Comparison of ENCODE assay signal across 15 cellular contexts in the genomic region with DNA sequence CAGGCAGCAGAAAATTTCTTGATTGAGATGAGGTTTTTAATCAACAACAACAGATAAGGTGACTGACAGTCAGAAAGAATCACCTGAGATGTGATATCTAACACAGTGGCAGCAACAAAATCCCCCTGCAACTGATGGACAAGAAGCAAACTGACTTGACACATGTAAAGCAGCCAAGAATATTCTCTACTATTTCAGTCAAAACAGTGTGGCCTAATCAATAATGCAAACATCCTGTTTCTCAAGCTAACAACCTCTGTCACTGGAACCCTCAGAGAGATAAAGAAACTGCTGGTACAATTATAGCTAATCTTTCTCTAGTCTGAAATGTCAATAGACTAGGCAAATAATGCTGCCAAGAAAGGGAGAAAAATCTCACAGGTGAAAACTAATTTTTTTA. TPM values are rescaled to one million over a fixed set of nuclear protein-coding genes. Genes with fewer than 3 reads are reported as not detected.
DNase-seq lines count a peak whose midpoint lies in the region; ATAC-seq lines count a peak whose summit lies in the region.
"Had no signal": no experiment of that assay in that cellular context is flagged by ENCODE, and none has a peak within 500 bp of the region (broad histone marks: within the 10 kb centered on the region; RNA-seq: fewer than 3 reads in every experiment).

No MANE protein-coding gene starts in this region.

- H3K18ac ChIP-seq in trophoblast cell (ENCODE audit: low read length): no peak overlapping the region

- H3K79me1 ChIP-seq in trophoblast cell (ENCODE audit: low read length): peaks cover 3% of the 10 kb centered on the region

- DNase-seq in trophoblast cell (peak in 1 of 2 donors; percentile 74), OCI-M2 (lab: John Stamatoyannopoulos, UW; ENCODE audit: unreplicated experiment) (no peak), NCI-H345 (lab: John Stamatoyannopoulos, UW) (no peak)
- DNase-seq: activated T-cell treated with anti-CD3 and anti-CD28 coated beads, Interleukin-2, amount 50 U/mL, for 4 hours; effector memory CD4-positive, alpha-beta T cell; left cardiac atrium; naive B cell; NCI-H82 had no signal

- no peaks in the 10 kb centered on the region for H3K4me1 ChIP-seq in trophoblast cell (ENCODE audit: control insufficient read depth in 1 of 2, insufficient read depth in 2 of 2, low read length in 2 of 2)
- H3K4me1 ChIP-seq: SJSA1 had no signal

- no peak overlapping the region for H2AFZ ChIP-seq in trophoblast cell (ENCODE audit: insufficient read depth, low read length, poor library complexity)

- no peak overlapping the region for H4K12ac ChIP-seq in trophoblast cell (ENCODE audit: low read depth, low read length)

- no peaks in the 10 kb centered on the region for H3K27me3 ChIP-seq in trophoblast cell (ENCODE audit: insufficient read depth, low read length)

- no peak overlapping the region for H3K4me2 ChIP-seq in trophoblast cell (ENCODE audit: low read length)

- H3K23ac ChIP-seq in trophoblast cell (ENCODE audit: low read length): no peak overlapping the region

- no peak overlapping the region for H2BK12ac ChIP-seq in trophoblast cell (ENCODE audit: low read length)

- H2BK120ac ChIP-seq in trophoblast cell (ENCODE audit: insufficient read depth, low read length, poor library complexity): no peak overlapping the region

- no peaks in the 10 kb centered on the region for H3K9me3 ChIP-seq in trophoblast cell (ENCODE audit: insufficient read depth, low read depth, low read length)
- H3K9me3 ChIP-seq: SJSA1, thoracic aorta had no signal

- no peak overlapping the region for H4K8ac ChIP-seq in trophoblast cell (ENCODE audit: low read depth, low read length)

- H2BK5ac ChIP-seq in trophoblast cell (ENCODE audit: low read depth, low read length, poor library complexity): no peak overlapping the region

- H3K79me2 ChIP-seq in trophoblast cell (ENCODE audit: control insufficient read depth, insufficient read depth, low read length, poor library complexity): no peaks in the 10 kb centered on the region

- no peak overlapping the region for H2AK5ac ChIP-seq in trophoblast cell (ENCODE audit: low read length)

- no peaks in the 10 kb centered on the region for H3K36me3 ChIP-seq in trophoblast cell (ENCODE audit: control insufficient read depth in 1 of 2, insufficient read depth in 2 of 2, low read length in 2 of 2)
- H3K36me3 ChIP-seq: SJSA1, thoracic aorta had no signal

- H4K91ac ChIP-seq in trophoblast cell (ENCODE audit: low read depth, low read length): no peak overlapping the region

- no peak overlapping the region for H3K14ac ChIP-seq in trophoblast cell (ENCODE audit: low read length)

- peak overlapping the region; percentile 47 for H3K27ac ChIP-seq in trophoblast cell (ENCODE audit: low read depth, low read length)
- H3K27ac ChIP-seq: SJSA1, thoracic aorta had no signal

- H3K9ac ChIP-seq in trophoblast cell (ENCODE audit: low read length): no peak overlapping the region

- ATAC-seq in GM19043 (IDR thresholded peaks at IDR 0.05; ENCODE audit: low read depth, unreplicated experiment) (peak; percentile 89), HG02798 (IDR thresholded peaks at IDR 0.05; ENCODE audit: poor library complexity, unreplicated experiment) (peak; percentile 70), HG03469 (IDR thresholded peaks at IDR 0.05; ENCODE audit: unreplicated experiment) (peak; percentile 69), GM21786 (IDR thresholded peaks at IDR 0.05; ENCODE audit: unreplicated experiment) (no peak)
- ATAC-seq: activated CD4-positive, CD25-positive, alpha-beta regulatory T cell treated with anti-CD3 and anti-CD28 coated beads, Interleukin-2, amount 50 U/mL, for 24 hours; activated T-cell treated with anti-CD3 and anti-CD28 coated beads, Interleukin-2, amount 50 U/mL, for 4 hours; left cardiac atrium had no signal

- no peak overlapping the region for H3K4ac ChIP-seq in trophoblast cell (ENCODE audit: low read depth, low read length)

- H3K4me3 ChIP-seq in trophoblast cell (ENCODE audit: low read depth, low read length): no peak overlapping the region
- H3K4me3 ChIP-seq: SJSA1, thoracic aorta had no signal

RNA-seq across cellular contexts. Expression of gene CGA, which starts 4.6 kb away (rescaled TPM):
- 8,427 and 9,365 TPM in 2 replicates for polyA plus RNA-seq in trophoblast cell (2013)

RNA-seq across cellular contexts. Expression of gene ZNF292, which starts 55.9 kb away (rescaled TPM):
- polyA plus RNA-seq in trophoblast cell (2013): 39.0 and 40.3 TPM in 2 replicates
